39 cellular contexts compared by ENCODE assay signal in the genomic region with DNA sequence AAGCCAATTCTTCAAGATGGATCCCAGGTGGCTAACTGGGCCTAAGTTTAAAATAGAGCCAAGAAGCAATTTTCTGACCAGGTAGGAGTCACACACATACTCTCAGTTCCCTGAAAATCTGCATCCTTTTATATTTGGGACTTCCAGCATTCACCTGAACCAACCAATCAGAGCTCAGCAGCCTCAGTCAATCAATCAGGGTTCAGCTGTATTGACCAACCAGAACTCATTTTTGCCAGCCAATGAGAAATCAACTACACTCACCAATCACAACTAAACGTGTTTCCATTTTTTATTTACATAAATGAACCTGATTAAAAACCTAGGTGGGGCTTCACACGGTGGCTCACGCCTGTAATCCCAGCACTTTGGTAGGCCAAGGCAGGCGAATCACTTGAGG. TPM values are rescaled to one million over a fixed set of nuclear protein-coding genes. Genes with fewer than 3 reads are reported as not detected.
"Had no signal": no experiment of that assay in that cellular context is flagged by ENCODE, and none has a peak within 500 bp of the region (broad histone marks: within the 10 kb centered on the region; RNA-seq: fewer than 3 reads in every experiment).

No MANE protein-coding gene starts in this region.

- H3K4me1 Mint-ChIP-seq: activated B cell treated with CpG ODN at 0.5 μM for 24 hours; activated CD4-positive, alpha-beta T cell treated with anti-CD3 and anti-CD28 coated beads, Interleukin-2, amount 10 ng/mL, durations not matched to agents 24 days and 14 days; activated naive CD8-positive, alpha-beta T cell treated with anti-CD3 and anti-CD28 coated beads for 36 hours; activated T-helper 17 cell treated with anti-CD3 and anti-CD28 coated beads, Interleukin-2, amount 50 U/mL, for 72 hours had no signal

- H3K27me3 Mint-ChIP-seq: activated B cell treated with CpG ODN at 0.5 μM for 24 hours; activated CD8-positive, alpha-beta T cell treated with anti-CD3 and anti-CD28 coated beads for 36 hours; activated naive CD8-positive, alpha-beta T cell treated with anti-CD3 and anti-CD28 coated beads for 36 hours had no signal

- H3K27ac ChIP-seq: adrenal gland, body of pancreas, brain microvascular endothelial cell, breast epithelium, VCaP had no signal

- H3K4me3 ChIP-seq: adrenal gland, body of pancreas, breast epithelium had no signal

- H3K9me3 Mint-ChIP-seq: activated B cell treated with CpG ODN at 0.5 μM for 24 hours; activated CD4-positive, alpha-beta memory T cell treated with anti-CD3 and anti-CD28 coated beads for 36 hours; activated CD4-positive, alpha-beta T cell treated with anti-CD3 and anti-CD28 coated beads, Interleukin-2, amount 10 ng/mL, durations not matched to agents 24 days and 14 days; activated CD8-positive, alpha-beta T cell treated with anti-CD3 and anti-CD28 coated beads for 36 hours; activated naive CD4-positive, alpha-beta T cell treated with anti-CD3 and anti-CD28 coated beads for 36 hours; activated naive CD8-positive, alpha-beta T cell treated with anti-CD3 and anti-CD28 coated beads for 36 hours; activated T-cell treated with anti-CD3 and anti-CD28 coated beads, Interleukin-2, amount 50 U/mL, for 4 hours; activated T-cell treated with anti-CD3 and anti-CD28 coated beads, Interleukin-2, amount 50 U/mL, for 72 hours; activated T-helper 1 cell treated with anti-CD3 and anti-CD28 coated beads, Interleukin-12 subunit alpha, Interleukin-12 subunit beta, Interleukin-2, Interleukin-4 antibody, amounts not matched to agents 30 ng/mL and 10 ng/mL and 1 ng/mL, durations not matched to agents 14 hours and 24 hours and 36 hours; activated T-helper 17 cell treated with anti-CD3 and anti-CD28 coated beads, Interleukin-2, amount 50 U/mL, for 72 hours; T-helper 1 cell treated with Interleukin-12 subunit alpha and Interleukin-12 subunit beta and Interleukin-4 antibody, amounts not matched to agents 30 μg/mL and 1 μg/mL, for 36 hours had no signal

- H3K27me3 ChIP-seq: adrenal gland, body of pancreas, brain microvascular endothelial cell, breast epithelium had no signal

- FAIRE-seq: astrocyte, TTC549 had no signal

- H3K4me1 ChIP-seq: adrenal gland, body of pancreas, breast epithelium had no signal

- ATAC-seq: activated CD8-positive, alpha-beta T cell treated with anti-CD3 and anti-CD28 coated beads for 36 hours; activated naive CD4-positive, alpha-beta T cell treated with anti-CD3 and anti-CD28 coated beads, Interleukin-2, amount 50 U/mL, for 72 hours; activated T-cell treated with anti-CD3 and anti-CD28 coated beads, Interleukin-2, amount 50 U/mL, for 4 hours; activated T-cell treated with anti-CD3 and anti-CD28 coated beads, Interleukin-2, amount 50 U/mL, for 72 hours; activated T-helper 17 cell treated with anti-CD3 and anti-CD28 coated beads, Interleukin-2, amount 50 U/mL, for 72 hours; body of pancreas had no signal

- DNase-seq: activated B cell treated with CpG ODN at 0.5 μM for 24 hours; activated CD4-positive, alpha-beta memory T cell treated with anti-CD3 and anti-CD28 coated beads for 36 hours; activated CD4-positive, alpha-beta T cell treated with anti-CD3 and anti-CD28 coated beads for 4 hours; activated CD4-positive, alpha-beta T cell treated with anti-CD3 and anti-CD28 coated beads, Interleukin-2, amount 10 ng/mL, durations not matched to agents 24 days and 14 days; activated CD4-positive, alpha-beta T cell treated with anti-CD3 and anti-CD28 coated beads, Interleukin-2, amount 50 U/mL, for 1 hour; activated CD4-positive, alpha-beta T cell treated with anti-CD3 and anti-CD28 coated beads, Interleukin-2, amount 50 U/mL, for 4 hours; activated CD4-positive, CD25-positive, alpha-beta regulatory T cell treated with anti-CD3 and anti-CD28 coated beads, Interleukin-2, amount 50 U/mL, for 72 hours; activated CD8-positive, alpha-beta memory T cell treated with anti-CD3 and anti-CD28 coated beads, Interleukin-2, amount 50 U/mL, for 4 hours; activated CD8-positive, alpha-beta T cell treated with anti-CD3 and anti-CD28 coated beads for 36 hours; activated effector memory CD4-positive, alpha-beta T cell treated with anti-CD3 and anti-CD28 coated beads, Interleukin-2, amount 50 U/mL, for 16 hours; activated gamma-delta T cell treated with Interleukin-2 at 50 U/mL for 16 hours; activated naive CD4-positive, alpha-beta T cell; activated naive CD4-positive, alpha-beta T cell treated with anti-CD3 and anti-CD28 coated beads for 36 hours; activated naive CD4-positive, alpha-beta T cell treated with anti-CD3 and anti-CD28 coated beads, Interleukin-2, amount 50 U/mL, for 16 hours; activated naive CD8-positive, alpha-beta T cell treated with anti-CD3 and anti-CD28 coated beads for 36 hours; activated T-cell treated with anti-CD3 and anti-CD28 coated beads for 4 hours; activated T-cell treated with anti-CD3 and anti-CD28 coated beads, Interleukin-2, amount 50 U/mL, for 1 hour; activated T-cell treated with anti-CD3 and anti-CD28 coated beads, Interleukin-2, amount 50 U/mL, for 4 hours; activated T-cell treated with anti-CD3 and anti-CD28 coated beads, Interleukin-2, amount 50 U/mL, for 72 hours; adrenal gland; amniotic stem cell; aorta; body of pancreas; brain microvascular endothelial cell; central memory CD4-positive, alpha-beta T cell; T-helper 2 cell; T-helper 9 cell had no signal

- H3K4me3 Mint-ChIP-seq: activated B cell treated with CpG ODN at 0.5 μM for 24 hours; activated CD4-positive, alpha-beta memory T cell treated with anti-CD3 and anti-CD28 coated beads for 36 hours; activated CD4-positive, alpha-beta T cell treated with anti-CD3 and anti-CD28 coated beads, Interleukin-2, amount 10 ng/mL, durations not matched to agents 24 days and 14 days; activated CD8-positive, alpha-beta T cell treated with anti-CD3 and anti-CD28 coated beads for 36 hours; activated naive CD4-positive, alpha-beta T cell treated with anti-CD3 and anti-CD28 coated beads for 36 hours; activated naive CD8-positive, alpha-beta T cell treated with anti-CD3 and anti-CD28 coated beads for 36 hours; activated T-cell treated with anti-CD3 and anti-CD28 coated beads, Interleukin-2, amount 50 U/mL, for 4 hours; activated T-cell treated with anti-CD3 and anti-CD28 coated beads, Interleukin-2, amount 50 U/mL, for 72 hours; activated T-helper 1 cell treated with anti-CD3 and anti-CD28 coated beads, Interleukin-12 subunit alpha, Interleukin-12 subunit beta, Interleukin-2, Interleukin-4 antibody, amounts not matched to agents 30 ng/mL and 10 ng/mL and 1 ng/mL, durations not matched to agents 14 hours and 24 hours and 36 hours; activated T-helper 17 cell treated with anti-CD3 and anti-CD28 coated beads, Interleukin-2, amount 50 U/mL, for 72 hours; T-helper 1 cell treated with Interleukin-12 subunit alpha and Interleukin-12 subunit beta and Interleukin-4 antibody, amounts not matched to agents 30 μg/mL and 1 μg/mL, for 36 hours; T-helper 2 cell treated with Interferon-gamma antibody and Interleukin-4, amounts not matched to agents 5 μg/mL and 100 μg/mL, for 36 hours had no signal

- H3K27ac Mint-ChIP-seq: activated B cell treated with CpG ODN at 0.5 μM for 24 hours; activated CD4-positive, alpha-beta memory T cell treated with anti-CD3 and anti-CD28 coated beads for 36 hours; activated CD4-positive, alpha-beta T cell treated with anti-CD3 and anti-CD28 coated beads, Interleukin-2, amount 10 ng/mL, durations not matched to agents 24 days and 14 days; activated CD8-positive, alpha-beta T cell treated with anti-CD3 and anti-CD28 coated beads for 36 hours; activated naive CD4-positive, alpha-beta T cell treated with anti-CD3 and anti-CD28 coated beads for 36 hours; activated naive CD4-positive, alpha-beta T cell treated with anti-CD3 and anti-CD28 coated beads, Interleukin-2, amount 50 U/mL, for 72 hours; activated naive CD8-positive, alpha-beta T cell treated with anti-CD3 and anti-CD28 coated beads for 36 hours; activated T-cell treated with anti-CD3 and anti-CD28 coated beads, Interleukin-2, amount 50 U/mL, for 72 hours; activated T-helper 1 cell treated with anti-CD3 and anti-CD28 coated beads, Interleukin-12 subunit alpha, Interleukin-12 subunit beta, Interleukin-2, Interleukin-4 antibody, amounts not matched to agents 30 ng/mL and 10 ng/mL and 1 ng/mL, durations not matched to agents 14 hours and 24 hours and 36 hours; activated T-helper 17 cell treated with anti-CD3 and anti-CD28 coated beads, Interleukin-2, amount 50 U/mL, for 72 hours; T-helper 1 cell treated with Interleukin-12 subunit alpha and Interleukin-12 subunit beta and Interleukin-4 antibody, amounts not matched to agents 30 μg/mL and 1 μg/mL, for 36 hours; T-helper 2 cell treated with Interferon-gamma antibody and Interleukin-4, amounts not matched to agents 5 μg/mL and 100 μg/mL, for 36 hours had no signal

- H3K36me3 Mint-ChIP-seq: activated CD4-positive, alpha-beta memory T cell treated with anti-CD3 and anti-CD28 coated beads for 36 hours; activated naive CD4-positive, alpha-beta T cell treated with anti-CD3 and anti-CD28 coated beads, Interleukin-2, amount 50 U/mL, for 72 hours; activated naive CD8-positive, alpha-beta T cell treated with anti-CD3 and anti-CD28 coated beads for 36 hours had no signal

- H3K36me3 ChIP-seq: adrenal gland, brain microvascular endothelial cell, breast epithelium had no signal

- H3K9me3 ChIP-seq: adrenal gland, body of pancreas, breast epithelium had no signal

RNA-seq across cellular contexts. Expression of a gene that starts 37.5 kb away (rescaled TPM):
- total RNA-seq: activated B cell treated with CpG ODN at 0.5 μM for 24 hours; activated CD4-positive, alpha-beta memory T cell treated with anti-CD3 and anti-CD28 coated beads for 36 hours; activated CD4-positive, alpha-beta T cell treated with anti-CD3 and anti-CD28 coated beads, Interleukin-2, amount 10 ng/mL, durations not matched to agents 24 days and 14 days; activated CD8-positive, alpha-beta memory T cell treated with anti-CD3 and anti-CD28 coated beads for 36 hours; activated CD8-positive, alpha-beta T cell treated with anti-CD3 and anti-CD28 coated beads for 36 hours; activated naive CD4-positive, alpha-beta T cell treated with anti-CD3 and anti-CD28 coated beads for 36 hours; activated naive CD4-positive, alpha-beta T cell treated with anti-CD3 and anti-CD28 coated beads, Interleukin-2, amount 50 U/mL, for 72 hours; activated naive CD8-positive, alpha-beta T cell treated with anti-CD3 and anti-CD28 coated beads for 36 hours; activated T-cell treated with anti-CD3 and anti-CD28 coated beads, Interleukin-2, amount 50 U/mL, for 4 hours; activated T-cell treated with anti-CD3 and anti-CD28 coated beads, Interleukin-2, amount 50 U/mL, for 72 hours; activated T-helper 1 cell treated with anti-CD3 and anti-CD28 coated beads, Interleukin-12 subunit alpha, Interleukin-12 subunit beta, Interleukin-2, Interleukin-4 antibody, amounts not matched to agents 30 ng/mL and 10 ng/mL and 1 ng/mL, durations not matched to agents 14 hours and 24 hours and 36 hours; activated T-helper 17 cell treated with anti-CD3 and anti-CD28 coated beads, Interleukin-2, amount 50 U/mL, for 72 hours; adrenal gland; aorta; astrocyte; cardiac septum; cerebellum had no signal

RNA-seq across cellular contexts. Expression of a gene that starts 39.8 kb away (rescaled TPM):
- total RNA-seq: activated B cell treated with CpG ODN at 0.5 μM for 24 hours; activated CD4-positive, alpha-beta memory T cell treated with anti-CD3 and anti-CD28 coated beads for 36 hours; activated CD8-positive, alpha-beta memory T cell treated with anti-CD3 and anti-CD28 coated beads for 36 hours; activated CD8-positive, alpha-beta T cell treated with anti-CD3 and anti-CD28 coated beads for 36 hours; activated naive CD4-positive, alpha-beta T cell treated with anti-CD3 and anti-CD28 coated beads for 36 hours; activated naive CD8-positive, alpha-beta T cell treated with anti-CD3 and anti-CD28 coated beads for 36 hours; activated T-cell treated with anti-CD3 and anti-CD28 coated beads, Interleukin-2, amount 50 U/mL, for 4 hours; activated T-helper 1 cell treated with anti-CD3 and anti-CD28 coated beads, Interleukin-12 subunit alpha, Interleukin-12 subunit beta, Interleukin-2, Interleukin-4 antibody, amounts not matched to agents 30 ng/mL and 10 ng/mL and 1 ng/mL, durations not matched to agents 14 hours and 24 hours and 36 hours; activated T-helper 17 cell treated with anti-CD3 and anti-CD28 coated beads, Interleukin-2, amount 50 U/mL, for 72 hours; aorta; astrocyte; body of pancreas; breast epithelium; cardiac septum; cerebellum had no signal
- polyA plus RNA-seq: aorta had no signal
